Comparison of ENCODE assay signal across 13 cellular contexts in genomic region chr19:14979498-14980255, GRCh38. TPM values are rescaled to one million over a fixed set of nuclear protein-coding genes. Genes with fewer than 3 reads are reported as not detected.
A peak's percentile ranks its signal among the peaks of the same experiment; 100 is the strongest.
DNase-seq lines count a peak whose midpoint lies in the region; ATAC-seq, FAIRE-seq and TF ChIP-seq lines count a peak whose summit lies in the region.
"Had no signal": no experiment of that assay in that cellular context is flagged by ENCODE, and none has a peak within 500 bp of the region (broad histone marks: within the 10 kb centered on the region; RNA-seq: fewer than 3 reads in every experiment).

Gene SLC1A6, minus strand, starts transcription at chr19:14979864. Its CDS starts 6,954 bp downstream, at chr19:14972910.

- no peaks in the 10 kb centered on the region for H3K79me2 ChIP-seq in keratinocyte (ENCODE audit: control insufficient read depth, insufficient read depth, low read length)

- no peaks in the 10 kb centered on the region for H3K9me3 Mint-ChIP-seq in stimulated activated naive CD8-positive, alpha-beta T cell treated with anti-CD3 and anti-CD28 coated beads, Interleukin-15, Interleukin-2, amounts not matched to agents 100 ng/mL and 50 ng/mL, for 24 hours
- H3K9me3 Mint-ChIP-seq in activated CD4-positive, alpha-beta T cell treated with anti-CD3 and anti-CD28 coated beads, Interleukin-2, amount 10 ng/mL, durations not matched to agents 7 days and 5 days: no peaks in the 10 kb centered on the region
- H3K9me3 Mint-ChIP-seq: T-cell had no signal

- H3K27me3 ChIP-seq in adipocyte (replicated peaks; ENCODE audit: control insufficient read depth, insufficient read depth, low read length): peaks cover 29% of the 10 kb centered on the region
- peaks cover 36% of the 10 kb centered on the region for H3K27me3 ChIP-seq in keratinocyte (ENCODE audit: control insufficient read depth, extremely low read depth, insufficient read depth, low read length)

- H3K9ac ChIP-seq in adipocyte (ENCODE audit: low read length): no peak within 1 kb of the TSS
- no peak within 1 kb of the TSS for H3K9ac ChIP-seq in keratinocyte (ENCODE audit: control insufficient read depth, extremely low read depth, insufficient read depth, low read length)

- peak; percentile 3 for DNase-seq in activated CD4-positive, alpha-beta T cell treated with anti-CD3 and anti-CD28 coated beads, Interleukin-2, amount 50 U/mL, for 48 hours
- DNase-seq in activated CD4-positive, alpha-beta T cell treated with anti-CD3 and anti-CD28 coated beads for 4 hours: no peak
- DNase-seq in adipocyte (ENCODE audit: low read depth) (peak; percentile 2), keratinocyte (ENCODE audit: low read depth, low spot score) (no peak), dermis blood vessel endothelial cell (no peak)
- DNase-seq in activated CD4-positive, alpha-beta T cell treated with anti-CD3 and anti-CD28 coated beads, Interleukin-2, amount 10 ng/mL, durations not matched to agents 7 days and 5 days: no peak
- DNase-seq: ACHN; activated CD8-positive, alpha-beta memory T cell treated with anti-CD3 and anti-CD28 coated beads, Interleukin-2, amount 10 ng/mL, durations not matched to agents 7 days and 5 days; foreskin melanocyte; T-cell had no signal

- H3K36me3 ChIP-seq in adipocyte (ENCODE audit: control insufficient read depth, insufficient read depth, low read length, severe bottlenecking): no peaks in the 10 kb centered on the region
- H3K36me3 ChIP-seq in keratinocyte (ENCODE audit: control insufficient read depth in 2 of 2, extremely low read depth in 1 of 2, insufficient read depth in 2 of 2, low read length in 2 of 2): no peaks in the 10 kb centered on the region

- H3K9me3 ChIP-seq in adipocyte (ENCODE audit: control insufficient read depth, low read length): peaks cover 4% of the 10 kb centered on the region
- no peaks in the 10 kb centered on the region for H3K9me3 ChIP-seq in keratinocyte (ENCODE audit: control insufficient read depth, low read depth, low read length)

- dilution Hi-C loops in keratinocyte (cut with MboI; ENCODE audit: extremely low pct_ligation_motif_present, low sequenced_read_pairs): no loop called here

- CTCF ChIA-PET in activated CD4-positive, alpha-beta T cell treated with anti-CD3 and anti-CD28 coated beads, Interleukin-2, amount 10 ng/mL, durations not matched to agents 7 days and 5 days (lab: Charles Lee): interaction anchor here (0.5 kb wide), 1 partner anchor 454 kb away, joined by 3 read pairs; no protein-coding TSS in a partner anchor

- peaks cover 53% of the 10 kb centered on the region for H3K27me3 Mint-ChIP-seq in stimulated activated naive CD8-positive, alpha-beta T cell treated with anti-CD3 and anti-CD28 coated beads, Interleukin-15, Interleukin-2, amounts not matched to agents 100 ng/mL and 50 ng/mL, for 24 hours
- H3K27me3 Mint-ChIP-seq in activated CD4-positive, alpha-beta T cell treated with anti-CD3 and anti-CD28 coated beads, Interleukin-2, amount 10 ng/mL, durations not matched to agents 7 days and 5 days: peaks cover 28% of the 10 kb centered on the region

- H3K4me1 Mint-ChIP-seq in stimulated activated naive CD8-positive, alpha-beta T cell treated with anti-CD3 and anti-CD28 coated beads, Interleukin-15, Interleukin-2, amounts not matched to agents 100 ng/mL and 50 ng/mL, for 24 hours (ENCODE audit: low read depth): peaks cover 5% of the 10 kb centered on the region
- H3K4me1 Mint-ChIP-seq in activated CD4-positive, alpha-beta T cell treated with anti-CD3 and anti-CD28 coated beads, Interleukin-2, amount 10 ng/mL, durations not matched to agents 7 days and 5 days: no peaks in the 10 kb centered on the region
- H3K4me1 Mint-ChIP-seq: activated CD8-positive, alpha-beta memory T cell treated with anti-CD3 and anti-CD28 coated beads, Interleukin-2, amount 10 ng/mL, durations not matched to agents 7 days and 5 days had no signal

- H4K20me1 ChIP-seq in keratinocyte (ENCODE audit: control insufficient read depth, extremely low read depth, insufficient read depth, low read length): no peaks in the 10 kb centered on the region

- POLR2A ChIA-PET in activated CD4-positive, alpha-beta T cell treated with anti-CD3 and anti-CD28 coated beads, Interleukin-2, amount 10 ng/mL, durations not matched to agents 7 days and 5 days (lab: Charles Lee): no interaction called here

- H3K36me3 Mint-ChIP-seq in stimulated activated naive CD8-positive, alpha-beta T cell treated with anti-CD3 and anti-CD28 coated beads, Interleukin-15, Interleukin-2, amounts not matched to agents 100 ng/mL and 50 ng/mL, for 24 hours (ENCODE audit: low read depth): no peaks in the 10 kb centered on the region
- no peaks in the 10 kb centered on the region for H3K36me3 Mint-ChIP-seq in activated CD4-positive, alpha-beta T cell treated with anti-CD3 and anti-CD28 coated beads, Interleukin-2, amount 10 ng/mL, durations not matched to agents 7 days and 5 days (ENCODE audit: low read depth)
- H3K36me3 Mint-ChIP-seq: activated CD8-positive, alpha-beta memory T cell treated with anti-CD3 and anti-CD28 coated beads, Interleukin-2, amount 10 ng/mL, durations not matched to agents 7 days and 5 days; T-cell had no signal

- no peak within 1 kb of the TSS for H2AFZ ChIP-seq in keratinocyte (ENCODE audit: control insufficient read depth, low read length)

- peak within 1 kb of the TSS; percentile 22 for H3K4me2 ChIP-seq in keratinocyte (ENCODE audit: control insufficient read depth, extremely low read depth, insufficient read depth, low read depth, low read length)

- H3K4me3 Mint-ChIP-seq in stimulated activated naive CD8-positive, alpha-beta T cell treated with anti-CD3 and anti-CD28 coated beads, Interleukin-15, Interleukin-2, amounts not matched to agents 100 ng/mL and 50 ng/mL, for 24 hours: peak within 1 kb of the TSS; percentile 33
- H3K4me3 Mint-ChIP-seq in activated CD4-positive, alpha-beta T cell treated with anti-CD3 and anti-CD28 coated beads, Interleukin-2, amount 10 ng/mL, durations not matched to agents 7 days and 5 days: no peak within 1 kb of the TSS
- H3K4me3 Mint-ChIP-seq: activated CD8-positive, alpha-beta memory T cell treated with anti-CD3 and anti-CD28 coated beads, Interleukin-2, amount 10 ng/mL, durations not matched to agents 7 days and 5 days had no signal

- no peak for TF ChIP-seq CTCF in keratinocyte (optimal IDR thresholded peaks at IDR 0.05 in 1 of 3, IDR thresholded peaks at IDR 0.05 in 1 of 3, conservative IDR thresholded peaks at IDR 0.05 in 1 of 3; ENCODE audit: extremely low read depth in 1 of 3, insufficient read depth in 2 of 3, low read length in 3 of 3)

- FAIRE-seq in keratinocyte (lab: Jason Lieb, UNC): no peak

- no peaks in the 10 kb centered on the region for H3K4me1 ChIP-seq in adipocyte (ENCODE audit: control insufficient read depth, insufficient read depth, low read length)
- no peaks in the 10 kb centered on the region for H3K4me1 ChIP-seq in keratinocyte (ENCODE audit: control insufficient read depth, extremely low read depth, insufficient read depth, low read length)

- no peak for ATAC-seq in GM21447 (IDR thresholded peaks at IDR 0.05; ENCODE audit: unreplicated experiment)
- ATAC-seq: activated CD8-positive, alpha-beta memory T cell treated with anti-CD3 and anti-CD28 coated beads, Interleukin-2, amount 10 ng/mL, durations not matched to agents 7 days and 5 days had no signal

- no peaks in the 10 kb centered on the region for H3K9me1 ChIP-seq in keratinocyte (ENCODE audit: control insufficient read depth, extremely low read depth, insufficient read depth, low read length)

- H3K27ac ChIP-seq in keratinocyte (ENCODE audit: control insufficient read depth, insufficient read depth, low read length): no peak within 1 kb of the TSS

- H3K4me3 ChIP-seq in adipocyte (ENCODE audit: low read length): no peak within 1 kb of the TSS
- peak within 1 kb of the TSS in 1 of 3 experiments; percentile 14 for H3K4me3 ChIP-seq in keratinocyte (ENCODE audit: control insufficient read depth in 2 of 3, extremely low read depth in 1 of 3, insufficient read depth in 2 of 3, low read depth in 1 of 3, low read length in 3 of 3)

- no peak within 1 kb of the TSS for H3K27ac Mint-ChIP-seq in stimulated activated naive CD8-positive, alpha-beta T cell treated with anti-CD3 and anti-CD28 coated beads, Interleukin-15, Interleukin-2, amounts not matched to agents 100 ng/mL and 50 ng/mL, for 24 hours
- no peak within 1 kb of the TSS for H3K27ac Mint-ChIP-seq in activated CD4-positive, alpha-beta T cell treated with anti-CD3 and anti-CD28 coated beads, Interleukin-2, amount 10 ng/mL, durations not matched to agents 7 days and 5 days
- H3K27ac Mint-ChIP-seq: activated CD8-positive, alpha-beta memory T cell treated with anti-CD3 and anti-CD28 coated beads, Interleukin-2, amount 10 ng/mL, durations not matched to agents 7 days and 5 days; T-cell had no signal

RNA-seq across cellular contexts. Expression of gene SLC1A6, which starts in this region (rescaled TPM):
- 0.59 to 1.9 TPM (median 0.96 TPM) in 3 replicates for polyA plus RNA-seq in keratinocyte
- 1.5 TPM for polyA plus RNA-seq in keratinocyte (2011; ENCODE audit: low read depth)
- polyA plus RNA-seq in keratinocyte (2011; cell fraction: cytosol; rRNA removed): 0.83 and 0.95 TPM in 2 replicates
- 1.5 and 1.8 TPM in 2 replicates for polyA plus RNA-seq in keratinocyte (2011; cell fraction: nucleus; rRNA removed)
- polyA plus RNA-seq in keratinocyte (2012; ENCODE audit: low replicate concordance): 0.30 and 2.1 TPM in 2 replicates
- polyA minus RNA-seq in keratinocyte: 1.2 to 1.3 TPM in 2 of 3 replicates, not detected in the other
- 2.1 TPM for polyA minus RNA-seq in keratinocyte (2011; cell fraction: cytosol; rRNA and poly(A)+ RNA removed)
- 0.42 and 0.85 TPM in 2 replicates for polyA minus RNA-seq in keratinocyte (2011; cell fraction: nucleus; rRNA and poly(A)+ RNA removed)
- not detected in 2 replicates for total RNA-seq in dermis blood vessel endothelial cell
- total RNA-seq in activated CD4-positive, alpha-beta T cell treated with anti-CD3 and anti-CD28 coated beads, Interleukin-2, amount 10 ng/mL, durations not matched to agents 7 days and 5 days: not detected
- total RNA-seq: activated CD8-positive, alpha-beta memory T cell treated with anti-CD3 and anti-CD28 coated beads, Interleukin-2, amount 10 ng/mL, durations not matched to agents 7 days and 5 days; mucosa of gallbladder; T-cell had no signal

Comparison
In these comparisons a context has a peak if more than half of its experiments do, and no peak if none do; other contexts are left out.
1. DNase-seq: peak in activated CD4-positive, alpha-beta T cell treated with anti-CD3 and anti-CD28 coated beads, Interleukin-2, amount 50 U/mL, for 48 hours (2 of 2) and adipocyte (single experiment); none in activated CD4-positive, alpha-beta T cell treated with anti-CD3 and anti-CD28 coated beads for 4 hours (0 of 2), keratinocyte (single experiment), dermis blood vessel endothelial cell (single experiment) and activated CD4-positive, alpha-beta T cell treated with anti-CD3 and anti-CD28 coated beads, Interleukin-2, amount 10 ng/mL, durations not matched to agents 7 days and 5 days (single experiment).